2 cellular contexts compared by ENCODE assay signal in the genomic region with DNA sequence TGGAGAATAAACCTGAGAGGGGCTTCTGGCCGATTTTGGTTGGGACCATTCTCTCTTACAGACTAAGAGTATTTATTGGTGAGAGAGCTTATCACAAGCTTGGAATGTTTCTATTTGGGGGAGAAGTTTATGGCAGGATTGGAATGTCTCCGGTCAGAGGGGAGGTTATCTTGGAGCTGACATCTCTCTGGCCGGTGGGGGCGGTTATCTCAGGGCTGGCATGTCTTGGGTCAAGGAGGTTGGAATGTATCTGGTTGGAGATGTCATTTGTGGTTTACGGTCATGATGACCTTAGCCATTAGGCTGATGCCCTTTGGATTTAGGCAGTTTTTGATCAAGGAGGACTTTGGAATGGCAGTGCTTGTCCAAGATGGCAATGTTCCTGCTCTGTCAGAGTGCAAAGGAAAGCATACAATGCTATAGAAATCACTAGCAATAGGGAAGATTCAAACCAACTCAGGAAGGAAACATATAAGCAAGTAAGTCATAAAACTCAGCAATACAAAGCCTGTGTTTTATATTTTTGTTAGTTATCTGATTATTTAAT.
TF ChIP-seq lines count a peak whose summit lies in the region.

No MANE protein-coding gene starts in this region.

TF ChIP-seq in liver, 16 proteins besides CTCF, POLR2A, EP300 and RAD21 (continued from another document):
- TF ChIP-seq FOXA1 (IDR thresholded peaks at IDR 0.05), result no peak
- TF ChIP-seq, protein P1, sequence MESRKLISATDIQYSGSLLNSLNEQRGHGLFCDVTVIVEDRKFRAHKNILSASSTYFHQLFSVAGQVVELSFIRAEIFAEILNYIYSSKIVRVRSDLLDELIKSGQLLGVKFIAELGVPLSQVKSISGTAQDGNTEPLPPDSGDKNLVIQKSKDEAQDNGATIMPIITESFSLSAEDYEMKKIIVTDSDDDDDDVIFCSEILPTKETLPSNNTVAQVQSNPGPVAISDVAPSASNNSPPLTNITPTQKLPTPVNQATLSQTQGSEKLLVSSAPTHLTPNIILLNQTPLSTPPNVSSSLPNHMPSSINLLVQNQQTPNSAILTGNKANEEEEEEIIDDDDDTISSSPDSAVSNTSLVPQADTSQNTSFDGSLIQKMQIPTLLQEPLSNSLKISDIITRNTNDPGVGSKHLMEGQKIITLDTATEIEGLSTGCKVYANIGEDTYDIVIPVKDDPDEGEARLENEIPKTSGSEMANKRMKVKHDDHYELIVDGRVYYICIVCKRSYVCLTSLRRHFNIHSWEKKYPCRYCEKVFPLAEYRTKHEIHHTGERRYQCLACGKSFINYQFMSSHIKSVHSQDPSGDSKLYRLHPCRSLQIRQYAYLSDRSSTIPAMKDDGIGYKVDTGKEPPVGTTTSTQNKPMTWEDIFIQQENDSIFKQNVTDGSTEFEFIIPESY (IDR thresholded peaks at IDR 0.05), result no peak
- TF ChIP-seq EGR1 (IDR thresholded peaks at IDR 0.05; ENCODE audit: low read depth in 2 of 2), result no peak
- TF ChIP-seq TAF1 (conservative IDR thresholded peaks at IDR 0.05), result no peak
- TF ChIP-seq HNF4A (conservative IDR thresholded peaks at IDR 0.05), result peak in 1 of 2 donors; percentile 72
- no peak for TF ChIP-seq JUND (IDR thresholded peaks at IDR 0.05)
- TF ChIP-seq, protein P2, sequence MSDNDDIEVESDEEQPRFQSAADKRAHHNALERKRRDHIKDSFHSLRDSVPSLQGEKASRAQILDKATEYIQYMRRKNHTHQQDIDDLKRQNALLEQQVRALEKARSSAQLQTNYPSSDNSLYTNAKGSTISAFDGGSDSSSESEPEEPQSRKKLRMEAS (IDR thresholded peaks at IDR 0.05), result no peak
- TF ChIP-seq HNF4G (IDR thresholded peaks at IDR 0.05), result no peak
- no peak for TF ChIP-seq GABPA (IDR thresholded peaks at IDR 0.05 in 1 of 2, conservative IDR thresholded peaks at IDR 0.05 in 1 of 2)
- TF ChIP-seq, protein P3, sequence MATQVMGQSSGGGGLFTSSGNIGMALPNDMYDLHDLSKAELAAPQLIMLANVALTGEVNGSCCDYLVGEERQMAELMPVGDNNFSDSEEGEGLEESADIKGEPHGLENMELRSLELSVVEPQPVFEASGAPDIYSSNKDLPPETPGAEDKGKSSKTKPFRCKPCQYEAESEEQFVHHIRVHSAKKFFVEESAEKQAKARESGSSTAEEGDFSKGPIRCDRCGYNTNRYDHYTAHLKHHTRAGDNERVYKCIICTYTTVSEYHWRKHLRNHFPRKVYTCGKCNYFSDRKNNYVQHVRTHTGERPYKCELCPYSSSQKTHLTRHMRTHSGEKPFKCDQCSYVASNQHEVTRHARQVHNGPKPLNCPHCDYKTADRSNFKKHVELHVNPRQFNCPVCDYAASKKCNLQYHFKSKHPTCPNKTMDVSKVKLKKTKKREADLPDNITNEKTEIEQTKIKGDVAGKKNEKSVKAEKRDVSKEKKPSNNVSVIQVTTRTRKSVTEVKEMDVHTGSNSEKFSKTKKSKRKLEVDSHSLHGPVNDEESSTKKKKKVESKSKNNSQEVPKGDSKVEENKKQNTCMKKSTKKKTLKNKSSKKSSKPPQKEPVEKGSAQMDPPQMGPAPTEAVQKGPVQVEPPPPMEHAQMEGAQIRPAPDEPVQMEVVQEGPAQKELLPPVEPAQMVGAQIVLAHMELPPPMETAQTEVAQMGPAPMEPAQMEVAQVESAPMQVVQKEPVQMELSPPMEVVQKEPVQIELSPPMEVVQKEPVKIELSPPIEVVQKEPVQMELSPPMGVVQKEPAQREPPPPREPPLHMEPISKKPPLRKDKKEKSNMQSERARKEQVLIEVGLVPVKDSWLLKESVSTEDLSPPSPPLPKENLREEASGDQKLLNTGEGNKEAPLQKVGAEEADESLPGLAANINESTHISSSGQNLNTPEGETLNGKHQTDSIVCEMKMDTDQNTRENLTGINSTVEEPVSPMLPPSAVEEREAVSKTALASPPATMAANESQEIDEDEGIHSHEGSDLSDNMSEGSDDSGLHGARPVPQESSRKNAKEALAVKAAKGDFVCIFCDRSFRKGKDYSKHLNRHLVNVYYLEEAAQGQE (IDR thresholded peaks at IDR 0.05), result no peak

TF ChIP-seq in HepG2, 621 proteins besides CTCF, POLR2A, EP300 and RAD21 (continued from another document):
- TF ChIP-seq ZNF589 (CRISPR knock-in tag; conservative IDR thresholded peaks at IDR 0.05) (no peak), ATF1 (CRISPR knock-in tag; IDR thresholded peaks at IDR 0.05) (no peak), ZNF598 (CRISPR knock-in tag; IDR thresholded peaks at IDR 0.05; ENCODE audit: borderline replicate concordance) (no peak), DMAP1 (CRISPR knock-in tag; IDR thresholded peaks at IDR 0.05) (no peak), NFE2 (CRISPR knock-in tag; IDR thresholded peaks at IDR 0.05) (no peak)
- TF ChIP-seq, protein P4, sequence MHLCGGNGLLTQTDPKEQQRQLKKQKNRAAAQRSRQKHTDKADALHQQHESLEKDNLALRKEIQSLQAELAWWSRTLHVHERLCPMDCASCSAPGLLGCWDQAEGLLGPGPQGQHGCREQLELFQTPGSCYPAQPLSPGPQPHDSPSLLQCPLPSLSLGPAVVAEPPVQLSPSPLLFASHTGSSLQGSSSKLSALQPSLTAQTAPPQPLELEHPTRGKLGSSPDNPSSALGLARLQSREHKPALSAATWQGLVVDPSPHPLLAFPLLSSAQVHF (CRISPR knock-in tag; IDR thresholded peaks at IDR 0.05), result no peak
- TF ChIP-seq, protein P5, sequence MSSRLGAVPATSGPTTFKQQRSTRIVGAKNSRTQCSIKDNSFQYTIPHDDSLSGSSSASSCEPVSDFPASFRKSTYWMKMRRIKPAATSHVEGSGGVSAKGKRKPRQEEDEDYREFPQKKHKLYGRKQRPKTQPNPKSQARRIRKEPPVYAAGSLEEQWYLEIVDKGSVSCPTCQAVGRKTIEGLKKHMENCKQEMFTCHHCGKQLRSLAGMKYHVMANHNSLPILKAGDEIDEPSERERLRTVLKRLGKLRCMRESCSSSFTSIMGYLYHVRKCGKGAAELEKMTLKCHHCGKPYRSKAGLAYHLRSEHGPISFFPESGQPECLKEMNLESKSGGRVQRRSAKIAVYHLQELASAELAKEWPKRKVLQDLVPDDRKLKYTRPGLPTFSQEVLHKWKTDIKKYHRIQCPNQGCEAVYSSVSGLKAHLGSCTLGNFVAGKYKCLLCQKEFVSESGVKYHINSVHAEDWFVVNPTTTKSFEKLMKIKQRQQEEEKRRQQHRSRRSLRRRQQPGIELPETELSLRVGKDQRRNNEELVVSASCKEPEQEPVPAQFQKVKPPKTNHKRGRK (CRISPR knock-in tag; IDR thresholded peaks at IDR 0.05), result no peak
- TF ChIP-seq, protein P6, sequence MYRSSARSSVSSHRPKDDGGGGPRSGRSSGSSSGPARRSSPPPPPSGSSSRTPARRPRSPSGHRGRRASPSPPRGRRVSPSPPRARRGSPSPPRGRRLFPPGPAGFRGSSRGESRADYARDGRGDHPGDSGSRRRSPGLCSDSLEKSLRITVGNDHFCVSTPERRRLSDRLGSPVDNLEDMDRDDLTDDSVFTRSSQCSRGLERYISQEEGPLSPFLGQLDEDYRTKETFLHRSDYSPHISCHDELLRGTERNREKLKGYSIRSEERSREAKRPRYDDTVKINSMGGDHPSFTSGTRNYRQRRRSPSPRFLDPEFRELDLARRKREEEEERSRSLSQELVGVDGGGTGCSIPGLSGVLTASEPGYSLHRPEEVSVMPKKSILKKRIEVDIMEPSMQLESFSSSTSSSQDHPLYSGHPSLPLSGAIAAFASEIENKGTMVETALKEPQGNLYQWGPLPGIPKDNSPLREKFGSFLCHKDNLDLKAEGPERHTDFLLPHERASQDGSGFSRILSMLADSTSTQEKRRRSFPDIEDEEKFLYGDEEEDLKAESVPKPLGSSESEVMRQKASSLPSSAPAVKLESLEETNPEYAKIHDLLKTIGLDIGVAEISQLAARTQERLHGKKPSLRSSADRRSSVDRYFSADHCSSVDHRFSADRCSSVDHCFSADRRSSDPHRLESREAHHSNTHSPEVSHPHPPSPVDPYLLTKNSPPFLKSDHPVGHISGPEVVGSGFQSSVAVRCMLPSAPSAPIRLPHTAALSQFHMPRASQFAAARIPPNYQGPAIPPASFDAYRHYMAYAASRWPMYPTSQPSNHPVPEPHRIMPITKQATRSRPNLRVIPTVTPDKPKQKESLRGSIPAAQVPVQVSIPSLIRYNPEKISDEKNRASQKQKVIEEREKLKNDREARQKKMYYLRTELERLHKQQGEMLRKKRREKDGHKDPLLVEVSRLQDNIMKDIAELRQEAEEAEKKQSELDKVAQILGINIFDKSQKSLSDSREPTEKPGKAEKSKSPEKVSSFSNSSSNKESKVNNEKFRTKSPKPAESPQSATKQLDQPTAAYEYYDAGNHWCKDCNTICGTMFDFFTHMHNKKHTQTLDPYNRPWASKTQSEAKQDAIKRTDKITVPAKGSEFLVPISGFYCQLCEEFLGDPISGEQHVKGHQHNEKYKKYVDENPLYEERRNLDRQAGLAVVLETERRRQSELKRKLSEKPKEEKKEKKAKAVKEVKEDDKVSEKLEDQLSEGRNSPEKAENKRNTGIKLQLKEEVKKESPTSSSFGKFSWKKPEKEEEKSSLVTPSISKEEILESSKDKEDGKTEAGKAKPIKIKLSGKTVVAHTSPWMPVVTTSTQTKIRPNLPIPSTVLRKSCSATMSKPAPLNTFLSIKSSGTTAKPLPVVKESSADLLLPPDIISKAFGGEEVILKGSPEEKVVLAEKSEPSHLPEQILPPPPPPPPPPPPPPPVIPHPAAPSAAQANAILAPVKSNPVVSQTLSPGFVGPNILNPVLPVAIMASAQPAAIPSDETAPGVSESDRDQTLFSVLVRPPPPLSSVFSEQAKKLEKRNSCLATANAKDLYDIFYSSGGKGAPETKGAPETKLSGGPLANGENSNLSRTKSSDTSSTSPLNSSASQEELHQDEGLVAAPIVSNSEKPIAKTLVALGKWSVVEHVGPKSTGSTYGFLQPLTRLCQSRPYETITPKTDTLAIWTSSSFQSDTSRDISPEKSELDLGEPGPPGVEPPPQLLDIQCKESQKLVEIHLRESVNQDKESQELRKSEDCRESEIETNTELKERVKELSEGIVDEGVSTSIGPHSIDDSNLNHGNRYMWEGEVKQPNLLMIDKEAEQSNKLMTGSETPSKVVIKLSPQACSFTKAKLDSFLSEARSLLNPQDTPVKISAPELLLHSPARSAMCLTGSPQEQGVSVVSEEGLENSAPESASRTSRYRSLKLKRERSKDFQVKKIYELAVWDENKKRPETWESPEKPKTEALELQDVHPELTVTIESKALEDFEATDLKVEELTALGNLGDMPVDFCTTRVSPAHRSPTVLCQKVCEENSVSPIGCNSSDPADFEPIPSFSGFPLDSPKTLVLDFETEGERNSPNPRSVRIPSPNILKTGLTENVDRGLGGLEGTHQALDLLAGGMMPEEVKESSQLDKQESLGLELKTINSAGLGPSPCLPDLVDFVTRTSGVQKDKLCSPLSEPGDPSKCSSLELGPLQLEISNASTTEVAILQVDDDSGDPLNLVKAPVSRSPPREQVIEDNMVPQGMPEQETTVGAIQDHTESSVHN (CRISPR knock-in tag; IDR thresholded peaks at IDR 0.05), result no peak
- TF ChIP-seq, protein P7, sequence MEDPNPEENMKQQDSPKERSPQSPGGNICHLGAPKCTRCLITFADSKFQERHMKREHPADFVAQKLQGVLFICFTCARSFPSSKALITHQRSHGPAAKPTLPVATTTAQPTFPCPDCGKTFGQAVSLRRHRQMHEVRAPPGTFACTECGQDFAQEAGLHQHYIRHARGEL (CRISPR knock-in tag; IDR thresholded peaks at IDR 0.05), result no peak
